8 cellular contexts compared by ENCODE assay signal in the genomic region with DNA sequence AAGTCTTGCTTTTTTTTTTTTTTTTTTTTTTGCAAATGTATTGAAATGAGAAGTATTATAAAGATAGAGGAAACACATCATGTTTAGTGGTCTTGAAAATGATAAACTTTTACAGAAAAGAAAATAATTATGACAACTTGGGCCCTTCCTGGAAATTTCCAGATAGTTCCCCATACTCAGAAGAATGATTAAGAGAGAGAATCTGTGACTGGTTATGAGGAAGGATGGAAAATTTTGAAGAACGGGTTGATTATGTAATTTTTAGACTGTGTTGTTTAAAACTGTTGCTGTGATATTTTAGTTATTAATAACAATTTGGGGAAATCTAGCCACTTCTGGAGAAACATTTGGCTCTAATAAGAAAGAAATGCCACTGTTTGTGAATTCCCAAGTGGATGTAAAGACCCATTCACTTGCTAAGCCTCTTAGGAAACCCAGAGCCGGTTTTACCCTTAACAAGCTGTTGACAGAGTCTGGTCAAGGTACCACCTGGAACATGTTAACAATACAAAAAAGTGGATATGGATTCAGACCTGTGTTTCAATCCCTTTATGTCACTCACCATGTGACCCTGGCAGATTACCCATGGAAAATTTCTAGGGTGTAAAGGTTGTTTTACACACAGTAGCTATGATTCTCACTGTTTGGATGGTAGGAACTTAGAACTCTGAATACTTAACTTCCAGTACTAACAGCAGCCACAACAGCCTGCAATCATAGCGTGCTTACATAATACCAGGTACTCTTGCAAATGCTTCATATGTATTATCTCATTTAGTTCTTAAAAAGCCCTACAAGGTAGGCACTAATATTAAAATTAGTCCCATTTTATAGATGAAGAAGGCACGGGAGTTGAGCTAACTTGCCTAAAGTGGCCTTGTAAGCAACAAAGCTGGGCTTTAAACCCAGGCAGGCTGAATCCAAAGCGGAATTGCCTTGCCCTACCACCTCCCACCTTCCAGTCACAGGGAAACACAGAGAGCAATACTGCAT. TPM values are rescaled to one million over a fixed set of nuclear protein-coding genes. Genes with fewer than 3 reads are reported as not detected.
DNase-seq lines count a peak whose midpoint lies in the region; ATAC-seq and TF ChIP-seq lines count a peak whose summit lies in the region.

No MANE protein-coding gene starts in this region.

- 0 out of 2 replicates have a peak overlapping the region, but pooled peaks have one; percentile 15 for H2AFZ ChIP-seq in DND-41 (ENCODE audit: low read depth, low read length)

- H3K4me1 ChIP-seq in DND-41 (ENCODE audit: insufficient read depth, low read length) (no peaks in the 10 kb centered on the region), esophagus (ENCODE audit: control insufficient read depth in 2 of 2, insufficient read depth in 2 of 2, low read length in 1 of 2) (peaks cover 2% of the 10 kb centered on the region in 2 donors), rectal smooth muscle tissue (ENCODE audit: control insufficient read depth, insufficient read depth, low read length) (peaks cover 28% of the 10 kb centered on the region), BE2C (no peaks in the 10 kb centered on the region; the same call in 1 of the 2 replicates)

- no peaks in the 10 kb centered on the region for H3K79me2 ChIP-seq in DND-41 (ENCODE audit: insufficient read depth, low read length)

- H3K4me2 ChIP-seq in DND-41 (ENCODE audit: insufficient read depth, low read length): no peak overlapping the region

- H3K27ac ChIP-seq in DND-41 (ENCODE audit: low read length) (no peak overlapping the region), esophagus (ENCODE audit: low read depth in 2 of 2, low read length in 1 of 2) (peak overlapping the region; percentile 40 to 75), rectal smooth muscle tissue (ENCODE audit: low read depth, low read length) (peak overlapping the region; percentile 80)

- H3K36me3 ChIP-seq in DND-41 (ENCODE audit: insufficient read depth, low read length) (no peaks in the 10 kb centered on the region), esophagus (ENCODE audit: control insufficient read depth in 2 of 2, insufficient read depth in 2 of 2, low read length in 1 of 2) (peaks cover 5 to 6% of the 10 kb centered on the region in 2 donors), rectal smooth muscle tissue (ENCODE audit: control insufficient read depth, insufficient read depth, low read length) (peaks cover 3% of the 10 kb centered on the region), BE2C (no peaks in the 10 kb centered on the region; the same call in 1 of the 2 replicates)

- 63 to 77% methylated on average over 5 of the region's 5 CpGs for WGBS in esophagus, 2 donors

- TF ChIP-seq CTCF in DND-41 (IDR thresholded peaks at IDR 0.05; ENCODE audit: borderline replicate concordance, extremely low read depth, low read length, poor library complexity, severe bottlenecking): no peak
- no peak for TF ChIP-seq CTCF in BE2C (IDR thresholded peaks at IDR 0.05; ENCODE audit: low read depth, low read length)

- no peak for DNase-seq in DND-41
- DNase-seq in NCI-H1092 treated with DMSO at 0.1 percent for 48 hours (lab: John Stamatoyannopoulos, UW): peak; percentile 89
- no peak for DNase-seq in BE2C
- no peak for DNase-seq in erythroblast (lab: John Stamatoyannopoulos, UW)
- DNase-seq in activated gamma-delta T cell (lab: John Stamatoyannopoulos, UW): no peak

- H3K4me3 ChIP-seq in DND-41 (ENCODE audit: low read depth in 1 of 2, low read length in 2 of 2) (no peak overlapping the region), esophagus (ENCODE audit: low read depth in 1 of 2, low read length in 2 of 2) (no peak overlapping the region), rectal smooth muscle tissue (ENCODE audit: low read length) (no peak overlapping the region), BE2C (ENCODE audit: low read depth, low read length) (no peak overlapping the region)

- H3K9ac ChIP-seq in DND-41 (ENCODE audit: low read depth, low read length) (no peak overlapping the region), rectal smooth muscle tissue (ENCODE audit: low read length) (no peak overlapping the region)

- no peaks in the 10 kb centered on the region for H4K20me1 ChIP-seq in DND-41 (ENCODE audit: insufficient read depth, low read length)

- ATAC-seq in DND-41 (ENCODE audit: insufficient read depth, low read depth) (no peak), HG03354 (IDR thresholded peaks at IDR 0.05; ENCODE audit: poor library complexity, severe bottlenecking, unreplicated experiment) (no peak)

- H3K9me3 ChIP-seq in DND-41 (ENCODE audit: insufficient read depth, low read length, severe bottlenecking) (peaks cover 7% of the 10 kb centered on the region), esophagus (ENCODE audit: control insufficient read depth in 2 of 2, insufficient read depth in 1 of 2, low read depth in 1 of 2, low read length in 1 of 2) (no peaks in the 10 kb centered on the region), BE2C (no peaks in the 10 kb centered on the region)

- H3K27me3 ChIP-seq in DND-41 (ENCODE audit: insufficient read depth, low read length, poor library complexity): no peaks in the 10 kb centered on the region
- no peaks in the 10 kb centered on the region for H3K27me3 ChIP-seq in esophagus (ENCODE audit: control insufficient read depth in 1 of 2, insufficient read depth in 2 of 2, low read length in 2 of 2)
- H3K27me3 ChIP-seq in rectal smooth muscle tissue (ENCODE audit: control insufficient read depth, insufficient read depth, low read length): no peaks in the 10 kb centered on the region
- no peaks in the 10 kb centered on the region for H3K27me3 ChIP-seq in BE2C

- no peak for TF ChIP-seq POLR2A in erythroblast (IDR thresholded peaks at IDR 0.05; ENCODE audit: low read length)

RNA-seq across cellular contexts. Expression of a gene that starts 32.0 kb away (rescaled TPM):
- polyA plus RNA-seq in esophagus: 1 to 10 TPM; 3.4 to 5.9 TPM
- 45.6 TPM for polyA plus RNA-seq in BE2C (2012; ENCODE audit: insufficient read depth, insufficient read length, low read depth)
